8 cellular contexts compared by ENCODE assay signal in genomic region chr11:63478896-63479295, GRCh38. TPM values are rescaled to one million over a fixed set of nuclear protein-coding genes. Genes with fewer than 3 reads are reported as not detected.
DNase-seq lines count a peak whose midpoint lies in the region; ATAC-seq and TF ChIP-seq lines count a peak whose summit lies in the region.

No MANE protein-coding gene starts in this region.

- H3K36me3 ChIP-seq in MM.1S (replicated peaks; ENCODE audit: insufficient read depth, low read length): no peaks in the 10 kb centered on the region

- H3K9ac ChIP-seq in MM.1S (ENCODE audit: low read length): no peak overlapping the region

- H3F3A ChIP-seq in MM.1S (ENCODE audit: insufficient read depth, low read length): no peaks in the 10 kb centered on the region

- no peak overlapping the region for H3K4me3 Mint-ChIP-seq in osteocyte (ENCODE audit: unreplicated experiment)

- H3K27me3 Mint-ChIP-seq in osteocyte (ENCODE audit: unreplicated experiment): peaks cover 42% of the 10 kb centered on the region

- H4K20me1 ChIP-seq in MM.1S (ENCODE audit: insufficient read depth, low read length): no peaks in the 10 kb centered on the region

- H3K9me2 ChIP-seq in MM.1S (replicated peaks; ENCODE audit: insufficient read depth, low read length): no peaks in the 10 kb centered on the region

- no peak overlapping the region for H3K4me2 ChIP-seq in MM.1S (ENCODE audit: low read depth, low read length)

- DNase-seq in EH (ENCODE audit: low read depth) (peak; percentile 74), MM.1S (peak; percentile 68), RPMI8226 (peak; percentile 68), foreskin melanocyte (peak; percentile 73), osteocyte (ENCODE audit: extremely low spot score, unreplicated experiment) (no peak), ureter (ENCODE audit: low spot score) (peak; percentile 70)
- DNase-seq in activated effector memory CD4-positive, alpha-beta T cell treated with Interleukin-2 at 50 U/mL for 16 hours: peak; percentile 15

- H3K4me3 ChIP-seq in MM.1S (ENCODE audit: low read length): no peak overlapping the region

- ATAC-seq in GM18873 (IDR thresholded peaks at IDR 0.05; ENCODE audit: low FRiP score, unreplicated experiment): no peak

- peaks cover 15% of the 10 kb centered on the region for H3K9me3 Mint-ChIP-seq in osteocyte (ENCODE audit: unreplicated experiment)

- TF ChIP-seq CTCF in MM.1S (IDR thresholded peaks at IDR 0.05; ENCODE audit: low read length): peak; percentile 88
- TF ChIP-seq CTCF in osteocyte (IDR thresholded peaks at IDR 0.05): peak; percentile 90

- no peak overlapping the region for H2AFZ ChIP-seq in MM.1S (ENCODE audit: low read length)

- H3K4me1 ChIP-seq in MM.1S (ENCODE audit: low read length): no peaks in the 10 kb centered on the region

- no peak overlapping the region for H3K27ac ChIP-seq in MM.1S (ENCODE audit: low read length)

- H3K4me1 Mint-ChIP-seq in osteocyte (ENCODE audit: unreplicated experiment): no peaks in the 10 kb centered on the region

- no peaks in the 10 kb centered on the region for H3K79me2 ChIP-seq in MM.1S (ENCODE audit: low read length)

- no peaks in the 10 kb centered on the region for H3K9me3 ChIP-seq in MM.1S (replicated peaks; ENCODE audit: insufficient read depth, low read length)

- no peak overlapping the region for H3K27ac Mint-ChIP-seq in osteocyte (ENCODE audit: unreplicated experiment)

- no peaks in the 10 kb centered on the region for H3K36me3 Mint-ChIP-seq in osteocyte (ENCODE audit: unreplicated experiment)

- no peaks in the 10 kb centered on the region for H3K27me3 ChIP-seq in MM.1S (replicated peaks; ENCODE audit: insufficient read depth, low read length)

RNA-seq across cellular contexts. Expression of gene PLAAT5, which starts 12.1 kb away (rescaled TPM):
- total RNA-seq in osteocyte (not detected in 2 replicates), ureter (2.1 TPM)

RNA-seq across cellular contexts. Expression of gene LGALS12, which starts 27.0 kb away (rescaled TPM):
- total RNA-seq in osteocyte (not detected in 2 replicates), ureter (not detected)

RNA-seq across cellular contexts. Expression of gene PLAAT4, which starts 57.7 kb away (rescaled TPM):
- 7.3 and 8.5 TPM in 2 replicates for total RNA-seq in osteocyte
- 56.7 TPM for total RNA-seq in ureter
